15 cellular contexts compared by ENCODE assay signal in genomic region chr10:78169214-78169613, GRCh38.
"Had no signal": no experiment of that assay in that cellular context is flagged by ENCODE, and none has a peak within 500 bp of the region (broad histone marks: within the 10 kb centered on the region; RNA-seq: fewer than 3 reads in every experiment).

No MANE protein-coding gene starts in this region.

- H3K36me3 ChIP-seq: esophagus muscularis mucosa, gastroesophageal sphincter, heart left ventricle, left lung, lower lobe of right lung had no signal

- H3K27me3 ChIP-seq: esophagus muscularis mucosa, gastroesophageal sphincter, hepatocyte, left lung had no signal

- H3K4me1 ChIP-seq: esophagus muscularis mucosa, foreskin keratinocyte, heart left ventricle, left lung, lower lobe of right lung had no signal

- H3K79me2 ChIP-seq: hepatocyte had no signal

- H2AFZ ChIP-seq: hepatocyte had no signal

- H3K4me3 ChIP-seq: coronary artery, dorsolateral prefrontal cortex, esophagus muscularis mucosa, gastroesophageal sphincter, heart left ventricle, hepatocyte, left lung, lower lobe of right lung had no signal

- DNase-seq: dorsolateral prefrontal cortex; effector CD4-positive, alpha-beta T cell; effector memory CD4-positive, alpha-beta T cell; foreskin keratinocyte; heart left ventricle; hypothalamus; left cardiac atrium; left lung; left ventricle myocardium superior; lower lobe of right lung; naive thymus-derived CD4-positive, alpha-beta T cell had no signal

- H3K27ac ChIP-seq: coronary artery, dorsolateral prefrontal cortex, esophagus muscularis mucosa, foreskin keratinocyte, gastroesophageal sphincter, heart left ventricle, hepatocyte, left lung, lower lobe of right lung had no signal

- H3K9me3 ChIP-seq: esophagus muscularis mucosa, gastroesophageal sphincter, heart left ventricle, left lung, lower lobe of right lung had no signal

- H3K4me2 ChIP-seq: hepatocyte had no signal
